ENCODE assay signal across 13 cellular contexts in the genomic region with DNA sequence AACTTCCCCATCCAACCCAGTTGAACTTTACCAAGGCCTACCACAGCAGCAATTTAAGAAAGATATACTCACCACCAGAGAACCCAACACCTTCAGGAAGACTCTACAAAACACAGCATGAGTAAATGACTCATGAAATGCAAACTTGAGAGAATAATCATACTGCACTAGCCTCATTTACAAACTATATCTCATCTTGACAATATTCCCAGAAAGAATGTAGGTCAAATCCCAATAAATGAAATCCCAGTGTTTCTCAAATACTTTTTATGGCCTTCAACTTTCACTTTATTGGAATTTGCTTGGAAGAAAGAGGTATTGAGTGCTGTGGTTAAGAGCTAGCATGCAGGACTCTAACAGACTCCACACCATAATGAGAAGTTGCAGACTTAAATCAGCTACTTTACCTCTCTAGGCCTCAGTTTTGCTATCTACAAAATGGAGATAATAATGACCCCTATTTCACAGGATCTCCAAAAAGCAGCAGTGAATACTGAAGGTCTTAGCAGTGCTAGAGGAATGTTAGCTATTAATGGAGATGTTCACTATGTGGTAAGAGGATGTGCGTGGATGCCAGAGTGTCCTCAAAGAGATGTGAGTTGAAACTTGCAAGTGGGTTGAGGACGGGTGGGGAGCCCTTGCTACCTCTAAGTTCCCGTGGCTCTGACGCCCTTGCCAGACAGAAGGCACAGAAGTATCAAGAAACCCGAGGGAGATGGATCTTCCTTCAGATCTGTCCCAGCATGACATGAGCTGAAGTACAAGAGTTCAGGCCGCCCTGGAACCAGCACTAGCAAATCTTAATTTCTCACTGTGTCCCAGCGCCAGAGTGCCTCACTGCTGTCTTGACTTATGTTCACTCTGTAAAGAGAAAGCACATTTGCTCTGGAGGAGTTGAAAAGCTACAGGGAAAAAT. TPM values are rescaled to one million over a fixed set of nuclear protein-coding genes. Genes with fewer than 3 reads are reported as not detected.
A peak's percentile ranks its signal among the peaks of the same experiment; 100 is the strongest.
DNase-seq lines count a peak whose midpoint lies in the region; ATAC-seq and TF ChIP-seq lines count a peak whose summit lies in the region.
"Had no signal": no experiment of that assay in that cellular context is flagged by ENCODE, and none has a peak within 500 bp of the region (broad histone marks: within the 10 kb centered on the region; RNA-seq: fewer than 3 reads in every experiment).

No MANE protein-coding gene starts in this region.

- DNase-seq in CD4-positive, alpha-beta memory T cell, result no peak
- no peak for DNase-seq in activated naive CD8-positive, alpha-beta T cell treated with anti-CD3 and anti-CD28 coated beads, Interleukin-2, amount 50 U/mL, for 24 hours
- DNase-seq in mesenchymal stem cell (no peak), AG08396 (ENCODE audit: low spot score) (no peak)
- no peak for DNase-seq in effector CD8-positive, alpha-beta T cell (lab: John Stamatoyannopoulos, UW)
- DNase-seq: dermis blood vessel endothelial cell, DMS53, heart right ventricle, NCI-H187 treated with DMSO at 0.1 percent for 48 hours, right cardiac atrium, upper lobe of left lung had no signal

- POLR2A ChIA-PET in CD4-positive, alpha-beta memory T cell (lab: Charles Lee; ENCODE audit: partially characterized antibody), result interaction anchor here (0.6 to 2.5 kb wide), 17 partner anchors 8 to 176 kb away, joined by 3 to 14 read pairs (median 3); no protein-coding TSS in a partner anchor
- POLR2A ChIA-PET in HEK293 (lab: Yijun Ruan, JAX), result no interaction called here

- H3K36me3 Mint-ChIP-seq in CD4-positive, alpha-beta memory T cell, result peaks cover 23 to 43% of the 10 kb centered on the region in 2 donors
- peaks cover 75% of the 10 kb centered on the region for H3K36me3 Mint-ChIP-seq in activated naive CD8-positive, alpha-beta T cell treated with anti-CD3 and anti-CD28 coated beads, Interleukin-2, amount 50 U/mL, for 24 hours (ENCODE audit: low read depth)

- ATAC-seq in activated naive CD8-positive, alpha-beta T cell treated with anti-CD3 and anti-CD28 coated beads, Interleukin-2, amount 50 U/mL, for 24 hours, result peak; percentile 72
- ATAC-seq in HG02981 (IDR thresholded peaks at IDR 0.05; ENCODE audit: unreplicated experiment), result no peak
- ATAC-seq: heart right ventricle, right cardiac atrium had no signal

- no peak overlapping the region for H3K9ac ChIP-seq in mesenchymal stem cell (ENCODE audit: low read length)

- intact Hi-C loops in CD4-positive, alpha-beta memory T cell (cut with micrococcal nuclease), result no loop called here

- no peak for TF ChIP-seq CTCF in HEK293 (tag by site-specific recombination; IDR thresholded peaks at IDR 0.05)

- peaks cover 65 to 82% (median 74%) of the 10 kb centered on the region in 4 donors for H3K4me1 Mint-ChIP-seq in CD4-positive, alpha-beta memory T cell
- peaks cover 91% of the 10 kb centered on the region for H3K4me1 Mint-ChIP-seq in activated naive CD8-positive, alpha-beta T cell treated with anti-CD3 and anti-CD28 coated beads, Interleukin-2, amount 50 U/mL, for 24 hours

- peak overlapping the region; percentile 75 to 94 (median 89) for H3K27ac Mint-ChIP-seq in CD4-positive, alpha-beta memory T cell
- peak overlapping the region; percentile 87 for H3K27ac Mint-ChIP-seq in activated naive CD8-positive, alpha-beta T cell treated with anti-CD3 and anti-CD28 coated beads, Interleukin-2, amount 50 U/mL, for 24 hours

- H3K27me3 Mint-ChIP-seq in CD4-positive, alpha-beta memory T cell, result no peaks in the 10 kb centered on the region
- H3K27me3 Mint-ChIP-seq in activated naive CD8-positive, alpha-beta T cell treated with anti-CD3 and anti-CD28 coated beads, Interleukin-2, amount 50 U/mL, for 24 hours, result no peaks in the 10 kb centered on the region

- no peaks in the 10 kb centered on the region for H3K36me3 ChIP-seq in CD4-positive, alpha-beta memory T cell (ENCODE audit: insufficient read depth, low read length)
- H3K36me3 ChIP-seq in HEK293 (ENCODE audit: control insufficient read depth in 2 of 2, insufficient read depth in 1 of 2, low read length in 2 of 2) (peaks cover 0 to 6% of the 10 kb centered on the region in 2 experiments; a peak in 1 of 3 replicates), mesenchymal stem cell (ENCODE audit: control insufficient read depth in 1 of 2, insufficient read depth in 2 of 2, low read depth in 1 of 2, low read length in 2 of 2) (peaks cover 2 to 38% of the 10 kb centered on the region in 2 experiments)

- no peak overlapping the region for H3K23ac ChIP-seq in mesenchymal stem cell (ENCODE audit: low read length in 2 of 2)

- peak overlapping the region in 1 of 2 experiments; percentile 37 for H3K18ac ChIP-seq in mesenchymal stem cell (ENCODE audit: low read depth in 1 of 2, low read length in 2 of 2)

- H3K79me1 ChIP-seq in mesenchymal stem cell (replicated peaks; ENCODE audit: low read length, poor library complexity, severe bottlenecking), result peaks cover 18% of the 10 kb centered on the region

- peak overlapping the region; percentile 51 for H2AK5ac ChIP-seq in mesenchymal stem cell (ENCODE audit: low read length, severe bottlenecking)

- 94% methylated on average over 6 of the region's 7 CpGs for WGBS in mesenchymal stem cell

- H4K91ac ChIP-seq in mesenchymal stem cell (ENCODE audit: low read length), result peak overlapping the region; percentile 65

- peaks cover 97% of the 10 kb centered on the region for H3K4me1 ChIP-seq in CD4-positive, alpha-beta memory T cell (ENCODE audit: insufficient read depth, low read length)
- 0 out of 2 replicates have a peak, but pooled peaks cover 2% of the 10 kb centered on the region for H3K4me1 ChIP-seq in HEK293 (ENCODE audit: control insufficient read depth, insufficient read depth, low read length)
- peaks cover 12% of the 10 kb centered on the region for H3K4me1 ChIP-seq in mesenchymal stem cell (ENCODE audit: control insufficient read depth, insufficient read depth, low read depth, low read length)

- H3K4me3 ChIP-seq in CD4-positive, alpha-beta memory T cell (ENCODE audit: low read length in 2 of 2), result no peak overlapping the region
- H3K4me3 ChIP-seq in HEK293 (ENCODE audit: low read depth, low read length) (no peak overlapping the region), mesenchymal stem cell (ENCODE audit: insufficient read depth in 1 of 2, low read depth in 1 of 2, low read length in 2 of 2) (peak overlapping the region in 1 of 2 experiments; percentile 11)
- H3K4me3 ChIP-seq: heart right ventricle, upper lobe of left lung had no signal

- CTCF ChIA-PET in CD4-positive, alpha-beta memory T cell (lab: Charles Lee; ENCODE audit: partially characterized antibody), result interaction anchor here (0.9 to 3.3 kb wide), 8 partner anchors 10 to 57 kb away, joined by 3 to 12 read pairs (median 5); no protein-coding TSS in a partner anchor
- CTCF ChIA-PET in HEK293 (lab: Yijun Ruan, JAX), result no interaction called here

- H2BK15ac ChIP-seq in mesenchymal stem cell (ENCODE audit: low read depth, poor library complexity, severe bottlenecking), result no peak overlapping the region

- H3K4me3 Mint-ChIP-seq in CD4-positive, alpha-beta memory T cell, result peak overlapping the region in 7 of 8 donors; percentile 53 to 83 (median 65)
- H3K4me3 Mint-ChIP-seq in activated naive CD8-positive, alpha-beta T cell treated with anti-CD3 and anti-CD28 coated beads, Interleukin-2, amount 50 U/mL, for 24 hours, result peak overlapping the region; percentile 13

- H2BK5ac ChIP-seq in mesenchymal stem cell (ENCODE audit: low read depth, low read length, poor library complexity, severe bottlenecking), result no peak overlapping the region

- no peak overlapping the region for H2BK120ac ChIP-seq in mesenchymal stem cell (ENCODE audit: low read depth, low read length)

- H3K9me3 ChIP-seq in CD4-positive, alpha-beta memory T cell (ENCODE audit: control insufficient read depth in 1 of 2, low read length in 2 of 2), result no peaks in the 10 kb centered on the region
- H3K9me3 ChIP-seq in HEK293 (ENCODE audit: control insufficient read depth, insufficient read depth, low read depth, low read length) (no peaks in the 10 kb centered on the region), mesenchymal stem cell (ENCODE audit: control insufficient read depth, low read length) (no peaks in the 10 kb centered on the region)
- H3K9me3 ChIP-seq: heart right ventricle, upper lobe of left lung had no signal

- peak overlapping the region; percentile 28 for H3K27ac ChIP-seq in CD4-positive, alpha-beta memory T cell (ENCODE audit: low read depth, low read length)
- no peak overlapping the region for H3K27ac ChIP-seq in HEK293 (ENCODE audit: extremely low read depth, low read depth, low read length)
- H3K27ac ChIP-seq in mesenchymal stem cell (ENCODE audit: low read length, poor library complexity, severe bottlenecking), result peak overlapping the region; percentile 10
- H3K27ac ChIP-seq: heart right ventricle, upper lobe of left lung had no signal

- H3K27me3 ChIP-seq in CD4-positive, alpha-beta memory T cell (ENCODE audit: insufficient read depth, low read length), result no peaks in the 10 kb centered on the region
- H3K27me3 ChIP-seq in mesenchymal stem cell (ENCODE audit: control insufficient read depth in 1 of 2, insufficient read depth in 1 of 2, low read length in 2 of 2), result no peaks in the 10 kb centered on the region
- H3K27me3 ChIP-seq: heart right ventricle, upper lobe of left lung had no signal

- no peak overlapping the region for H3K4me2 ChIP-seq in mesenchymal stem cell (ENCODE audit: low read length, poor library complexity, severe bottlenecking)

- no peak overlapping the region for H3K4ac ChIP-seq in mesenchymal stem cell (ENCODE audit: low read depth in 1 of 2, low read length in 2 of 2)

- H3K9me3 Mint-ChIP-seq in CD4-positive, alpha-beta memory T cell, result no peaks in the 10 kb centered on the region
- no peaks in the 10 kb centered on the region for H3K9me3 Mint-ChIP-seq in activated naive CD8-positive, alpha-beta T cell treated with anti-CD3 and anti-CD28 coated beads, Interleukin-2, amount 50 U/mL, for 24 hours

- no peak overlapping the region for H3K14ac ChIP-seq in mesenchymal stem cell (ENCODE audit: low read length in 2 of 2)

- H4K8ac ChIP-seq in mesenchymal stem cell (ENCODE audit: low read length), result no peak overlapping the region

- H2AFZ ChIP-seq in mesenchymal stem cell (ENCODE audit: low read depth, low read length), result no peak overlapping the region

- H2BK12ac ChIP-seq in mesenchymal stem cell (ENCODE audit: low read length in 2 of 2), result peak overlapping the region in 1 of 2 experiments; percentile 2

TF ChIP-seq in HEK293, 187 proteins besides CTCF, POLR2A, EP300 and RAD21 (continues in another document):
- no peak for TF ChIP-seq ZNF830 (tag by site-specific recombination; IDR thresholded peaks at IDR 0.05; ENCODE audit: low read depth)
- TF ChIP-seq PRDM1 (tag by site-specific recombination; IDR thresholded peaks at IDR 0.05), result 0 out of 2 replicates have a peak, but pooled peaks have one; percentile 9

RNA-seq across cellular contexts. Expression of gene FYN, which starts 59.7 kb away (rescaled TPM):
- 100 to 1,000 TPM; 664 to 713 TPM for total RNA-seq in CD4-positive, alpha-beta memory T cell
- 100 to 1,000 TPM; 338 to 463 TPM for polyA plus RNA-seq in CD4-positive, alpha-beta memory T cell
- polyA plus RNA-seq in mesenchymal stem cell (2013, experiment 1 of 2), result 44.0 TPM
- 45.8 TPM for polyA plus RNA-seq in mesenchymal stem cell (2013, experiment 2 of 2)
